7 cellular contexts compared by ENCODE assay signal in genomic region chr10:30435068-30435422, GRCh38. TPM values are rescaled to one million over a fixed set of nuclear protein-coding genes. Genes with fewer than 3 reads are reported as not detected.
DNase-seq lines count a peak whose midpoint lies in the region; ATAC-seq and TF ChIP-seq lines count a peak whose summit lies in the region.

No MANE protein-coding gene starts in this region.

- no peaks in the 10 kb centered on the region for H3K27me3 Mint-ChIP-seq in activated T-cell treated with anti-CD3 and anti-CD28 coated beads, Interleukin-2, amount 50 U/mL, for 24 hours

- 2 to 7% (median 4%) methylated on average over 13 of the region's 13 CpGs for WGBS in heart left ventricle, 4 donors
- 3 to 17% (median 8%) methylated on average over 13 of the region's 13 CpGs for WGBS in psoas muscle, 3 donors

- peak overlapping the region; percentile 92 for H3K4me3 Mint-ChIP-seq in activated T-cell treated with anti-CD3 and anti-CD28 coated beads, Interleukin-2, amount 50 U/mL, for 24 hours

- intact Hi-C loops in heart left ventricle (cut with DNase I): loop anchor here in 2 of 10 donors (2.0 kb wide), 2 partner anchors 20 to 22 kb away; no protein-coding TSS in a partner anchor
- intact Hi-C loops in psoas muscle (cut with DNase I): loop anchor here in 1 of 2 donors (5.0 kb wide), 1 partner anchor 77 kb away; no protein-coding TSS in a partner anchor

- H3K27me3 ChIP-seq in HUES6 (ENCODE audit: control insufficient read depth, insufficient read depth, low read length) (peaks cover 9% of the 10 kb centered on the region; the same call in 1 of the 2 replicates), heart left ventricle (no peaks in the 10 kb centered on the region), psoas muscle (ENCODE audit: insufficient read depth in 3 of 3, low read length in 2 of 3) (no peaks in the 10 kb centered on the region)

- no peaks in the 10 kb centered on the region for H3K9me3 Mint-ChIP-seq in activated T-cell treated with anti-CD3 and anti-CD28 coated beads, Interleukin-2, amount 50 U/mL, for 24 hours

- ATAC-seq in heart left ventricle (peak in 1 of 4 donors; percentile 4), psoas muscle (no peak)

- peak overlapping the region; percentile 88 for H3K27ac Mint-ChIP-seq in activated T-cell treated with anti-CD3 and anti-CD28 coated beads, Interleukin-2, amount 50 U/mL, for 24 hours

- H3K9me3 ChIP-seq in HUES6 (ENCODE audit: control insufficient read depth, insufficient read depth, low read depth, low read length): no peaks in the 10 kb centered on the region
- H3K9me3 ChIP-seq in heart left ventricle: no peaks in the 10 kb centered on the region
- H3K9me3 ChIP-seq in psoas muscle: no peaks in the 10 kb centered on the region

- DNase-seq in activated T-cell treated with anti-CD3 and anti-CD28 coated beads, Interleukin-2, amount 50 U/mL, for 24 hours: peak; percentile 37
- peak in 4 of 5 donors; percentile 38 to 51 (median 47) for DNase-seq in heart left ventricle
- peak in 1 of 2 donors; percentile 37 for DNase-seq in psoas muscle
- no peak for DNase-seq in NCI-H187 (lab: John Stamatoyannopoulos, UW)
- no peak for DNase-seq in NCI-H2029 treated with DMSO at 0.1 percent for 48 hours (lab: John Stamatoyannopoulos, UW)
- DNase-seq in HPDE6-E6E7 (ENCODE audit: extremely low spot score): no peak

- no peak for TF ChIP-seq POLR2A in heart left ventricle (IDR thresholded peaks at IDR 0.05)

- TF ChIP-seq CTCF in heart left ventricle (IDR thresholded peaks at IDR 0.05) (no peak), psoas muscle (IDR thresholded peaks at IDR 0.05) (no peak)

- H3K36me3 Mint-ChIP-seq in activated T-cell treated with anti-CD3 and anti-CD28 coated beads, Interleukin-2, amount 50 U/mL, for 24 hours (ENCODE audit: low read depth): peaks cover 41% of the 10 kb centered on the region

- peaks cover 13% of the 10 kb centered on the region; the same call in 1 of the 2 replicates for H3K36me3 ChIP-seq in HUES6 (ENCODE audit: control insufficient read depth, insufficient read depth, low read length)
- peaks cover 0 to 34% (median 14%) of the 10 kb centered on the region in 9 donors for H3K36me3 ChIP-seq in heart left ventricle
- H3K36me3 ChIP-seq in psoas muscle (ENCODE audit: insufficient read depth in 1 of 2, low read depth in 1 of 2): peaks cover 3 to 13% of the 10 kb centered on the region in 2 donors

- H3K4me1 Mint-ChIP-seq in activated T-cell treated with anti-CD3 and anti-CD28 coated beads, Interleukin-2, amount 50 U/mL, for 24 hours (ENCODE audit: low read depth): peaks cover 56% of the 10 kb centered on the region

- no peak overlapping the region for H3K27ac ChIP-seq in HUES6 (ENCODE audit: low read depth, low read length)
- H3K27ac ChIP-seq in heart left ventricle: peak overlapping the region; percentile 96 to 100 (median 99)
- peak overlapping the region; percentile 90 for H3K27ac ChIP-seq in psoas muscle

- H3K9ac ChIP-seq in HUES6 (ENCODE audit: low read length): peak overlapping the region; percentile 54

- H3K4me1 ChIP-seq in HUES6 (ENCODE audit: control insufficient read depth, insufficient read depth, low read length) (peaks cover 32% of the 10 kb centered on the region), heart left ventricle (peaks cover 0 to 75% (median 48%) of the 10 kb centered on the region in 12 donors), psoas muscle (peaks cover 50% of the 10 kb centered on the region)

- H3K4me3 ChIP-seq in HUES6 (ENCODE audit: low read depth, low read length): peak overlapping the region; percentile 76
- peak overlapping the region; percentile 73 to 97 (median 91) for H3K4me3 ChIP-seq in heart left ventricle
- H3K4me3 ChIP-seq in psoas muscle: peak overlapping the region; percentile 93

RNA-seq across cellular contexts. Expression of gene MAP3K8, which starts 1.1 kb away (rescaled TPM):
- total RNA-seq in heart left ventricle (10 to 100 TPM in 3 of 9 donors, 1 to 10 TPM in 6; 4.2 to 39.0 (median 5.8) TPM), psoas muscle (1 to 10 TPM; 3.0 to 8.3 (median 4.6) TPM)
- polyA plus RNA-seq in heart left ventricle (1 to 10 TPM; 3.6 to 6.0 TPM), psoas muscle (1 to 10 TPM; 2.4 to 4.4 (median 3.9) TPM)

Comparison
In these comparisons a context has a peak if more than half of its experiments do, and no peak if none do; other contexts are left out.
1. DNase-seq: peak in activated T-cell treated with anti-CD3 and anti-CD28 coated beads, Interleukin-2, amount 50 U/mL, for 24 hours (single experiment) and heart left ventricle (4 of 5); none in NCI-H187 (0 of 2), NCI-H2029 treated with DMSO at 0.1 percent for 48 hours (single experiment) and HPDE6-E6E7 (single experiment).
2. Peak in every context shown above with its lines, with median percentiles within 50 percentile points of each other: H3K4me3 ChIP-seq.